Comparison of ENCODE assay signal across 8 cellular contexts in genomic region chr5:133968057-133968993, GRCh38. TPM values are rescaled to one million over a fixed set of nuclear protein-coding genes. Genes with fewer than 3 reads are reported as not detected.
DNase-seq lines count a peak whose midpoint lies in the region; ATAC-seq, FAIRE-seq and TF ChIP-seq lines count a peak whose summit lies in the region.

C5orf15 (minus strand) TSS chr5:133968625; CDS start chr5:133968584, 41 bp downstream.

- H3K27ac ChIP-seq in keratinocyte (ENCODE audit: control insufficient read depth, insufficient read depth, low read length): peak within 1 kb of the TSS; percentile 83

- ATAC-seq in HG03432 (IDR thresholded peaks at IDR 0.05; ENCODE audit: unreplicated experiment): peak; percentile 97

- dilution Hi-C loops in keratinocyte (cut with MboI; ENCODE audit: extremely low pct_ligation_motif_present, low sequenced_read_pairs): no loop called here

- H3K9ac ChIP-seq in keratinocyte (ENCODE audit: control insufficient read depth, extremely low read depth, insufficient read depth, low read length): peak within 1 kb of the TSS; percentile 94

- peak within 1 kb of the TSS; percentile 99 for H3K4me2 ChIP-seq in keratinocyte (ENCODE audit: control insufficient read depth, extremely low read depth, insufficient read depth, low read depth, low read length)

- H3K36me3 ChIP-seq in keratinocyte (ENCODE audit: control insufficient read depth in 2 of 2, extremely low read depth in 1 of 2, insufficient read depth in 2 of 2, low read length in 2 of 2): peaks cover 6 to 8% of the 10 kb centered on the region in 2 experiments

- no peaks in the 10 kb centered on the region for H3K9me1 ChIP-seq in keratinocyte (ENCODE audit: control insufficient read depth, extremely low read depth, insufficient read depth, low read length)

- H2AFZ ChIP-seq in keratinocyte (ENCODE audit: control insufficient read depth, low read length): peak within 1 kb of the TSS; percentile 92

- TF ChIP-seq POLR2A in GM19099 (IDR thresholded peaks at IDR 0.05; ENCODE audit: extremely low read depth, insufficient read length, low read depth): peak; percentile 82

- FAIRE-seq in keratinocyte (lab: Jason Lieb, UNC): peak; percentile 71

- no peaks in the 10 kb centered on the region for H3K27me3 ChIP-seq in keratinocyte (ENCODE audit: control insufficient read depth, extremely low read depth, insufficient read depth, low read length)

- DNase-seq in AML-193 (lab: John Stamatoyannopoulos, UW) (peak; percentile 94 to 95), NCI-H510A (lab: John Stamatoyannopoulos, UW) (peak; percentile 76), cerebellum (ENCODE audit: low spot score) (peak; percentile 97), keratinocyte (ENCODE audit: low read depth, low spot score) (peak; percentile 77)
- DNase-seq in activated CD4-positive, alpha-beta T cell treated with anti-CD3 and anti-CD28 coated beads for 1 hour: peak; percentile 81
- peak; percentile 71 to 80 for DNase-seq in stimulated activated CD4-positive, alpha-beta T cell treated with anti-CD3 and anti-CD28 coated beads, Interleukin-15, amount 100 ng/mL, for 1 hour (ENCODE audit: low read depth in 1 of 2, low spot score in 1 of 2)

- peak within 1 kb of the TSS; percentile 72 to 94 (median 94) for H3K4me3 ChIP-seq in keratinocyte (ENCODE audit: control insufficient read depth in 2 of 3, extremely low read depth in 1 of 3, insufficient read depth in 2 of 3, low read depth in 1 of 3, low read length in 3 of 3)

- H3K9me3 ChIP-seq in keratinocyte (ENCODE audit: control insufficient read depth, low read depth, low read length): no peaks in the 10 kb centered on the region

- peaks cover 9% of the 10 kb centered on the region for H3K4me1 ChIP-seq in keratinocyte (ENCODE audit: control insufficient read depth, extremely low read depth, insufficient read depth, low read length)

- peaks cover 44% of the 10 kb centered on the region for H3K79me2 ChIP-seq in keratinocyte (ENCODE audit: control insufficient read depth, insufficient read depth, low read length)

- TF ChIP-seq CTCF in keratinocyte (optimal IDR thresholded peaks at IDR 0.05 in 1 of 3, IDR thresholded peaks at IDR 0.05 in 1 of 3, conservative IDR thresholded peaks at IDR 0.05 in 1 of 3; ENCODE audit: extremely low read depth in 1 of 3, insufficient read depth in 2 of 3, low read length in 3 of 3): peak in 1 of 3 experiments; percentile 13

- no peaks in the 10 kb centered on the region for H4K20me1 ChIP-seq in keratinocyte (ENCODE audit: control insufficient read depth, extremely low read depth, insufficient read depth, low read length)

RNA-seq across cellular contexts. Expression of gene C5orf15, which starts in this region (rescaled TPM):
- 35.7 TPM for total RNA-seq in cerebellum
- 62.7 to 86.9 TPM (median 72.0 TPM) in 3 replicates for polyA plus RNA-seq in keratinocyte
- polyA plus RNA-seq in keratinocyte (2011; ENCODE audit: low read depth): 13.4 TPM
- 31.6 and 45.0 TPM in 2 replicates for polyA plus RNA-seq in keratinocyte (2011; cell fraction: cytosol; rRNA removed)
- polyA plus RNA-seq in keratinocyte (2011; cell fraction: nucleus; rRNA removed): 118 and 131 TPM in 2 replicates
- 21.7 and 43.0 TPM in 2 replicates for polyA plus RNA-seq in keratinocyte (2012; ENCODE audit: low replicate concordance)
- 19.2 to 41.8 TPM (median 38.2 TPM) in 3 replicates for polyA minus RNA-seq in keratinocyte
- 62.9 TPM for polyA minus RNA-seq in keratinocyte (2011; cell fraction: cytosol; rRNA and poly(A)+ RNA removed)
- polyA minus RNA-seq in keratinocyte (2011; cell fraction: nucleus; rRNA and poly(A)+ RNA removed): 34.4 and 67.2 TPM in 2 replicates

Comparison
In these comparisons a context has a peak if more than half of its experiments do, and no peak if none do; other contexts are left out.
1. Peak in every context shown above with its lines: DNase-seq, ATAC-seq, H3K4me3 ChIP-seq and H3K27ac ChIP-seq.